1 cellular context compared by ENCODE assay signal in genomic region chr16:28820016-28820415, GRCh38.
TF ChIP-seq lines count a peak whose summit lies in the region.

No MANE protein-coding gene starts in this region.

TF ChIP-seq in GM23338, 12 proteins besides CTCF, POLR2A, EP300 and RAD21 (continued from another document):
- TF ChIP-seq ZNF462 (CRISPR knock-in tag; IDR thresholded peaks at IDR 0.05): no peak
- no peak for TF ChIP-seq ETS1 (IDR thresholded peaks at IDR 0.05)
- no peak for TF ChIP-seq ZNF331 (CRISPR knock-in tag; IDR thresholded peaks at IDR 0.05; ENCODE audit: low read depth)
- TF ChIP-seq JUNB (IDR thresholded peaks at IDR 0.05; ENCODE audit: unreplicated experiment): no peak
- no peak for TF ChIP-seq ZNF114 (CRISPR knock-in tag; IDR thresholded peaks at IDR 0.05)
